10 cellular contexts compared by ENCODE assay signal in genomic region chr17:48722924-48723554, GRCh38. TPM values are rescaled to one million over a fixed set of nuclear protein-coding genes. Genes with fewer than 3 reads are reported as not detected.
DNase-seq lines count a peak whose midpoint lies in the region; ATAC-seq and TF ChIP-seq lines count a peak whose summit lies in the region.
"Had no signal": no experiment of that assay in that cellular context is flagged by ENCODE, and none has a peak within 500 bp of the region (broad histone marks: within the 10 kb centered on the region; RNA-seq: fewer than 3 reads in every experiment).

Gene PRAC2 (plus strand): TSS chr17:48723185. CDS start chr17:48724411, 1,226 bp downstream.

- TF ChIP-seq CTCF in lower lobe of right lung (IDR thresholded peaks at IDR 0.05) = no peak

- no peak for ATAC-seq in stimulated activated naive CD8-positive, alpha-beta T cell treated with anti-CD3 and anti-CD28 coated beads, Interleukin-15, Interleukin-2, amounts not matched to agents 100 U/mL and 50 U/mL, for 24 hours
- ATAC-seq in activated T-cell treated with anti-CD3 and anti-CD28 coated beads, Interleukin-2, amount 50 U/mL, for 72 hours (replicated peaks in 1 of 2) = no peak
- ATAC-seq in lower lobe of right lung = no peak
- ATAC-seq: K562 had no signal

- H3K36me3 ChIP-seq in lower lobe of right lung = no peaks in the 10 kb centered on the region

- no peaks in the 10 kb centered on the region for H3K9me3 Mint-ChIP-seq in stimulated activated naive CD8-positive, alpha-beta T cell treated with anti-CD3 and anti-CD28 coated beads, Interleukin-15, Interleukin-2, amounts not matched to agents 100 ng/mL and 50 ng/mL, for 24 hours
- no peaks in the 10 kb centered on the region for H3K9me3 Mint-ChIP-seq in activated T-cell treated with anti-CD3 and anti-CD28 coated beads, Interleukin-2, amount 50 U/mL, for 72 hours

- peak within 1 kb of the TSS; percentile 17 for H3K4me3 ChIP-seq in lower lobe of right lung
- H3K4me3 ChIP-seq: K562 had no signal

- intact Hi-C loops in lower lobe of right lung (cut with DNase I) = no loop called here

- peaks cover 41% of the 10 kb centered on the region for H3K4me1 ChIP-seq in lower lobe of right lung

- peak within 1 kb of the TSS; percentile 79 for H3K27ac Mint-ChIP-seq in stimulated activated naive CD8-positive, alpha-beta T cell treated with anti-CD3 and anti-CD28 coated beads, Interleukin-15, Interleukin-2, amounts not matched to agents 100 ng/mL and 50 ng/mL, for 24 hours
- peak within 1 kb of the TSS; percentile 88 for H3K27ac Mint-ChIP-seq in activated T-cell treated with anti-CD3 and anti-CD28 coated beads, Interleukin-2, amount 50 U/mL, for 72 hours

- H3K36me3 Mint-ChIP-seq in stimulated activated naive CD8-positive, alpha-beta T cell treated with anti-CD3 and anti-CD28 coated beads, Interleukin-15, Interleukin-2, amounts not matched to agents 100 ng/mL and 50 ng/mL, for 24 hours (ENCODE audit: low read depth) = peaks cover 4% of the 10 kb centered on the region
- no peaks in the 10 kb centered on the region for H3K36me3 Mint-ChIP-seq in activated T-cell treated with anti-CD3 and anti-CD28 coated beads, Interleukin-2, amount 50 U/mL, for 72 hours (ENCODE audit: insufficient read depth in 2 of 2)

- peaks cover 97% of the 10 kb centered on the region for H3K27me3 Mint-ChIP-seq in stimulated activated naive CD8-positive, alpha-beta T cell treated with anti-CD3 and anti-CD28 coated beads, Interleukin-15, Interleukin-2, amounts not matched to agents 100 ng/mL and 50 ng/mL, for 24 hours
- H3K27me3 Mint-ChIP-seq in activated T-cell treated with anti-CD3 and anti-CD28 coated beads, Interleukin-2, amount 50 U/mL, for 72 hours (ENCODE audit: low read depth) = peaks cover 100% of the 10 kb centered on the region

- H3K4me1 Mint-ChIP-seq in stimulated activated naive CD8-positive, alpha-beta T cell treated with anti-CD3 and anti-CD28 coated beads, Interleukin-15, Interleukin-2, amounts not matched to agents 100 ng/mL and 50 ng/mL, for 24 hours (ENCODE audit: low read depth) = peaks cover 40% of the 10 kb centered on the region
- H3K4me1 Mint-ChIP-seq in activated T-cell treated with anti-CD3 and anti-CD28 coated beads, Interleukin-2, amount 50 U/mL, for 72 hours (ENCODE audit: low read depth) = peaks cover 73% of the 10 kb centered on the region

- peaks cover 100% of the 10 kb centered on the region for H3K27me3 ChIP-seq in lower lobe of right lung (ENCODE audit: low read depth)

- H3K4me3 Mint-ChIP-seq in stimulated activated naive CD8-positive, alpha-beta T cell treated with anti-CD3 and anti-CD28 coated beads, Interleukin-15, Interleukin-2, amounts not matched to agents 100 ng/mL and 50 ng/mL, for 24 hours = peak within 1 kb of the TSS; percentile 51
- peak within 1 kb of the TSS; percentile 81 to 90 for H3K4me3 Mint-ChIP-seq in activated T-cell treated with anti-CD3 and anti-CD28 coated beads, Interleukin-2, amount 50 U/mL, for 72 hours

- no peaks in the 10 kb centered on the region for H3K9me3 ChIP-seq in lower lobe of right lung

- no peak for DNase-seq in stimulated activated naive CD8-positive, alpha-beta T cell treated with anti-CD3 and anti-CD28 coated beads, Interleukin-15, Interleukin-2, amounts not matched to agents 100 U/mL and 50 U/mL, for 24 hours
- no peak for DNase-seq in activated T-cell treated with anti-CD3 and anti-CD28 coated beads, Interleukin-2, amount 50 U/mL, for 72 hours
- DNase-seq in lower lobe of right lung (no peak), HT-29 (ENCODE audit: low spot score) (no peak), AG08396 (ENCODE audit: low spot score) (no peak), NCI-H1105 treated with DMSO at 0.1 percent for 48 hours (lab: John Stamatoyannopoulos, UW) (no peak), foreskin melanocyte (no peak)
- DNase-seq: activated CD8-positive, alpha-beta memory T cell treated with anti-CD3 and anti-CD28 coated beads for 24 hours had no signal

- H3K27ac ChIP-seq in lower lobe of right lung = no peak within 1 kb of the TSS

RNA-seq across cellular contexts. Expression of gene PRAC2, which starts in this region (rescaled TPM):
- not detected for total RNA-seq in activated T-cell treated with anti-CD3 and anti-CD28 coated beads, Interleukin-2, amount 50 U/mL, for 72 hours
- total RNA-seq in lower lobe of right lung = not detected
- 0.76 TPM in 1 of 2 replicates, not detected in the other for total RNA-seq in HT-29 (2014; rRNA removed; shearing (Covaris generic))
- total RNA-seq: K562 had no signal
